In the genomic region with DNA sequence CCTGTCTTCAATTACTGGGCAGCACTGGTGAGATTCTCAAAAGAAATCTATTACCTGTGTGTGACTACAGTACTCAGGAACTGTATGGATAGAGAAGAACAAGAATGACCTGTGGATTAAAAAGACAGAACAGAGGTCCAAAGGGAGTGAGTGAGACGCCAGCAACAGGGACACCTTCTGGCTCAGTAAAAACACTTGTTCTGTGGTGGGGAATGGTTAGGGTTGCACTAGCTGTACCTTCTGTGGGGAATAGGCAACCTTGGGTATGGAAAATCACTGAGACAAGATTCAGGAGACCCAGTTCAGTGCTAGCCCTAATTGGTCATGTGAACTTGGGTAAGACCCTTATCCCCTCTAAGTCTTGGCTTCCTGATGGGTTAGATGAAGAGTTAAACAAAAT, we compare ENCODE assay signal across 26 cellular contexts.
DNase-seq lines count a peak whose midpoint lies in the region; ATAC-seq, FAIRE-seq and TF ChIP-seq lines count a peak whose summit lies in the region.
"Had no signal": no experiment of that assay in that cellular context is flagged by ENCODE, and none has a peak within 500 bp of the region (broad histone marks: within the 10 kb centered on the region; RNA-seq: fewer than 3 reads in every experiment).

No MANE protein-coding gene starts in this region.

- CTCF ChIA-PET in GM12878 (lab: Yijun Ruan, JAX), result interaction anchor here (0.7 to 4.0 kb wide), 8 partner anchors 13 to 574 kb away, joined by 3 to 25 read pairs (median 4); no protein-coding TSS in a partner anchor

- H3K27me3 ChIP-seq in GM06990 (replicated peaks; ENCODE audit: control insufficient read depth, insufficient read depth, low read length), result no peaks in the 10 kb centered on the region
- no peaks in the 10 kb centered on the region for H3K27me3 ChIP-seq in GM12878 (replicated peaks in 1 of 2; ENCODE audit: control insufficient read depth in 2 of 2, insufficient read depth in 2 of 2, low read length in 1 of 2)
- H3K27me3 ChIP-seq: BE2C; BLaER1 treated with 17β-estradiol and CSF1 and Interleukin-3, amounts not matched to agents 10 nM and 100 nM had no signal

- TF ChIP-seq RAD21 in GM12878 (IDR thresholded peaks at IDR 0.05; ENCODE audit: insufficient read depth, low read depth, low read length), result peak; percentile 28; the same call in 1 of the 2 replicates

- no TSS peak for BruUV-seq in GM12878 (replicated peaks; lab: Mats Ljungman, UMichigan)

- TF ChIP-seq CTCF in GM06990 (IDR thresholded peaks at IDR 0.05; ENCODE audit: insufficient read depth, low read length, poor library complexity, severe bottlenecking) (no peak), GM12878 (IDR thresholded peaks at IDR 0.05 in 2 of 3, conservative IDR thresholded peaks at IDR 0.05 in 1 of 3; ENCODE audit: control insufficient read depth in 2 of 3, extremely low read depth in 1 of 3, insufficient read depth in 1 of 3, low read depth in 3 of 3, low read length in 3 of 3) (peak in 1 of 3 experiments; percentile 38; a peak in 1 of 6 replicates), natural killer cell (IDR thresholded peaks at IDR 0.05) (no peak)

- in situ Hi-C loops in GM12878 (cut with MboI), result loop anchor here (10.0 kb wide), 1 partner anchor 767 kb away; no protein-coding TSS in a partner anchor

- 13% methylated on average over 1 of the region's 1 CpG for WGBS in GM12878 (ENCODE audit: insufficient coverage, insufficient replicate concordance, low lambda C conversion rate, missing lambda C conversion rate)

- TF ChIP-seq POLR2A in GM12892 (IDR thresholded peaks at IDR 0.05; ENCODE audit: low read depth, low read length), result no peak
- no peak for TF ChIP-seq POLR2A in GM12878 (IDR thresholded peaks at IDR 0.05; ENCODE audit: low read depth, low read length)

- H3K4me2 ChIP-seq in GM12878 (ENCODE audit: control insufficient read depth, insufficient read depth), result no peak overlapping the region
- H3K4me2 ChIP-seq: A549; BLaER1 treated with 17β-estradiol and CSF1 and Interleukin-3, amounts not matched to agents 10 nM and 100 nM; GM23338 had no signal

- H3K4me3 ChIP-seq in GM06990 (replicated peaks; ENCODE audit: low read depth, low read length) (peak overlapping the region; percentile 47), GM12878 (no peak overlapping the region)
- H3K4me3 ChIP-seq: A549; BLaER1 treated with 17β-estradiol and CSF1 and Interleukin-3, amounts not matched to agents 10 nM and 100 nM; GM23338 had no signal

- no peaks in the 10 kb centered on the region for H3K27me3 Mint-ChIP-seq in natural killer cell (ENCODE audit: low read depth in 2 of 2)
- H3K27me3 Mint-ChIP-seq: CD4-positive, alpha-beta T cell; CD8-positive, alpha-beta memory T cell had no signal

- TF ChIP-seq EP300 in GM12878 (IDR thresholded peaks at IDR 0.05; ENCODE audit: borderline replicate concordance in 1 of 2, control insufficient read depth in 1 of 2, low read depth in 2 of 2, low read length in 2 of 2), result no peak

- H3K4me3 Mint-ChIP-seq in natural killer cell, result peak overlapping the region; percentile 28
- H3K4me3 Mint-ChIP-seq: CD14-positive monocyte; CD4-positive, alpha-beta T cell; CD8-positive, alpha-beta memory T cell; GM23338; H9 had no signal

- no peak overlapping the region for H2AFZ ChIP-seq in GM12878 (ENCODE audit: control insufficient read depth, low read depth, low read length)
- H2AFZ ChIP-seq: GM23338 had no signal

- FAIRE-seq in GM12892 (lab: Jason Lieb, UNC), result peak; percentile 27
- no peak for FAIRE-seq in GM12878 (lab: Jason Lieb, UNC)
- FAIRE-seq: A549, GM12891, GM18507 had no signal

- H3K27ac ChIP-seq in GM12878 (ENCODE audit: control insufficient read depth, insufficient read depth), result no peak overlapping the region
- H3K27ac ChIP-seq: A549; BLaER1 treated with 17β-estradiol and CSF1 and Interleukin-3, amounts not matched to agents 10 nM and 100 nM had no signal

- H3K36me3 Mint-ChIP-seq in natural killer cell, result no peaks in the 10 kb centered on the region
- H3K36me3 Mint-ChIP-seq: CD14-positive monocyte; CD8-positive, alpha-beta memory T cell had no signal

- POLR2A ChIA-PET in GM12878 (lab: Charles Lee), result interaction anchor here (1.0 to 3.1 kb wide), 4 partner anchors 13 to 209 kb away, joined by 3 to 27 read pairs (median 6); no protein-coding TSS in a partner anchor

- ATAC-seq in GM12878, result peak; percentile 32
- ATAC-seq in natural killer cell, result no peak
- no peak for ATAC-seq in HG03521 (IDR thresholded peaks at IDR 0.05; ENCODE audit: unreplicated experiment)
- ATAC-seq: A549, GM23338, HCT116 had no signal

- peaks cover 0 to 2% of the 10 kb centered on the region in 2 donors for H3K9me3 Mint-ChIP-seq in natural killer cell

- peaks cover 12 to 25% of the 10 kb centered on the region in 2 donors for H3K4me1 Mint-ChIP-seq in natural killer cell
- H3K4me1 Mint-ChIP-seq: CD8-positive, alpha-beta memory T cell had no signal

- SMC1A ChIA-PET in GM12878 (lab: Charles Lee; ENCODE audit: uncharacterized antibody, unreplicated experiment), result interaction anchor here (0.6 to 6.8 kb wide), 23 partner anchors 9 to 547 kb away, joined by 3 to 173 read pairs (median 4); no protein-coding TSS in a partner anchor

- no peaks in the 10 kb centered on the region; the same call in 1 of the 2 replicates for H3K4me1 ChIP-seq in GM12878 (ENCODE audit: control insufficient read depth, insufficient read depth, low read length)
- H3K4me1 ChIP-seq: A549, BE2C had no signal

- H3K27ac Mint-ChIP-seq in natural killer cell, result peak overlapping the region; percentile 84 to 91
- H3K27ac Mint-ChIP-seq: CD14-positive monocyte; CD4-positive, alpha-beta T cell; CD8-positive, alpha-beta memory T cell; GM23338; H9 had no signal

- DNase-seq in GM06990 (ENCODE audit: extremely low read depth, insufficient read length), result no peak
- DNase-seq in GM12892 (ENCODE audit: insufficient read length), result no peak
- no peak for DNase-seq in GM12878 (ENCODE audit: low read depth, low spot score)
- no peak for DNase-seq in natural killer cell
- DNase-seq in NCI-H2196 treated with DMSO at 0.1 percent for 48 hours (lab: John Stamatoyannopoulos, UW; ENCODE audit: unreplicated experiment), result no peak
- DNase-seq in COLO668 (lab: John Stamatoyannopoulos, UW; ENCODE audit: unreplicated experiment), result no peak
- DNase-seq: 8988T; ACHN; AML-193; BE2C; Calu3; CD4-positive, alpha-beta T cell; CD8-positive, alpha-beta memory T cell; COR-L47; DMS53; DMS79 treated with DMSO at 0.1 percent for 48 hours; GF-D8; H9 had no signal

- H3K36me3 ChIP-seq in GM06990 (ENCODE audit: control insufficient read depth, insufficient read depth, low read length) (no peaks in the 10 kb centered on the region), GM12878 (ENCODE audit: control insufficient read depth in 2 of 2, insufficient read depth in 2 of 2, low read length in 1 of 2) (no peaks in the 10 kb centered on the region)
- H3K36me3 ChIP-seq: BE2C; BLaER1 treated with 17β-estradiol and CSF1 and Interleukin-3, amounts not matched to agents 10 nM and 100 nM had no signal

- H3K9me3 ChIP-seq in GM12878 (replicated peaks; ENCODE audit: control insufficient read depth, insufficient read depth, low read length), result no peaks in the 10 kb centered on the region; the same call in 2 of the 3 replicates
- H3K9me3 ChIP-seq: A549; BE2C; BLaER1 treated with 17β-estradiol and CSF1 and Interleukin-3, amounts not matched to agents 10 nM and 100 nM had no signal

- H4K20me1 ChIP-seq in GM12878 (ENCODE audit: control insufficient read depth, insufficient read depth), result no peaks in the 10 kb centered on the region
- H4K20me1 ChIP-seq: BLaER1 treated with 17β-estradiol and CSF1 and Interleukin-3, amounts not matched to agents 10 nM and 100 nM had no signal

- intact Hi-C loops in GM12878 (cut with micrococcal nuclease; ENCODE audit: unreplicated experiment) (loop anchor here (5.0 kb wide), 2 partner anchors 104 to 309 kb away; no protein-coding TSS in a partner anchor), natural killer cell (cut with micrococcal nuclease) (no loop called here)

- no peaks in the 10 kb centered on the region for H3K79me2 ChIP-seq in GM12878 (ENCODE audit: control insufficient read depth, insufficient read depth, low read length)

- RAD21 ChIA-PET in GM12878 (lab: Charles Lee; ENCODE audit: unreplicated experiment), result interaction anchor here (0.7 to 6.4 kb wide), 20 partner anchors 13 to 766 kb away, joined by 3 to 172 read pairs (median 4); no protein-coding TSS in a partner anchor

- no peak overlapping the region for H3K9ac ChIP-seq in GM12878 (ENCODE audit: control insufficient read depth, insufficient read depth, low read length)
- H3K9ac ChIP-seq: BLaER1 treated with 17β-estradiol and CSF1 and Interleukin-3, amounts not matched to agents 10 nM and 100 nM had no signal

TF ChIP-seq in GM12878, 131 proteins besides CTCF, POLR2A, EP300 and RAD21 (continues in another document):
- TF ChIP-seq IRF4 (IDR thresholded peaks at IDR 0.05; ENCODE audit: low read depth, low read length) (no peak), DPF2 (IDR thresholded peaks at IDR 0.05) (0 out of 2 replicates have a peak, but pooled peaks have one; percentile 24), ATF7 (IDR thresholded peaks at IDR 0.05; ENCODE audit: low read depth) (no peak), NR2C2 (IDR thresholded peaks at IDR 0.05; ENCODE audit: borderline replicate concordance, control insufficient read depth, insufficient read length, low read depth) (no peak), NR2F1 (conservative IDR thresholded peaks at IDR 0.05) (no peak), ZSCAN29 (IDR thresholded peaks at IDR 0.05) (0 out of 2 replicates have a peak, but pooled peaks have one; percentile 45), NFXL1 (IDR thresholded peaks at IDR 0.05; ENCODE audit: borderline replicate concordance) (no peak)
- TF ChIP-seq, protein P1, sequence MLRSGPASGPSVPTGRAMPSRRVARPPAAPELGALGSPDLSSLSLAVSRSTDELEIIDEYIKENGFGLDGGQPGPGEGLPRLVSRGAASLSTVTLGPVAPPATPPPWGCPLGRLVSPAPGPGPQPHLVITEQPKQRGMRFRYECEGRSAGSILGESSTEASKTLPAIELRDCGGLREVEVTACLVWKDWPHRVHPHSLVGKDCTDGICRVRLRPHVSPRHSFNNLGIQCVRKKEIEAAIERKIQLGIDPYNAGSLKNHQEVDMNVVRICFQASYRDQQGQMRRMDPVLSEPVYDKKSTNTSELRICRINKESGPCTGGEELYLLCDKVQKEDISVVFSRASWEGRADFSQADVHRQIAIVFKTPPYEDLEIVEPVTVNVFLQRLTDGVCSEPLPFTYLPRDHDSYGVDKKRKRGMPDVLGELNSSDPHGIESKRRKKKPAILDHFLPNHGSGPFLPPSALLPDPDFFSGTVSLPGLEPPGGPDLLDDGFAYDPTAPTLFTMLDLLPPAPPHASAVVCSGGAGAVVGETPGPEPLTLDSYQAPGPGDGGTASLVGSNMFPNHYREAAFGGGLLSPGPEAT (IDR thresholded peaks at IDR 0.05; ENCODE audit: low read depth), result no peak
